In the genomic region with DNA sequence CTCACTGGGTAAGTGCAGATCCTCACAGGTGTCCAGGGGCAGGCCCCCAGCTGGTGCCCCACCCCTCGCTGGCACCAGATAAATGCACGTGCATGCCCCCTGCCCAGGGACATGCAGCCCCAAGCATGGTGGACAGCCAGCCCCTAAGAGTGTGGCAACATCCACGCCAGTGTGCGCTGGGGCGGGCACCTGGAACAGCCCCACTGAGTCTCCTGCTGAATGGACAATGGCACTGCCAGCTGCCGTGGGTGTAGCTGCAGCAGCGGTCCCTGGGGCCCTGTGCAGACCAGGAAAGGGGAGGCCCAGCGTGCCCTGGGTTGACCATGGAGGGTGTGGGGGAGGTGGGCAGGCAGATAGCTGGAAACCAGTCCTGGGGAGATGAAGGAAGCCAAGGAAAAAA, we compare ENCODE assay signal across 31 cellular contexts.
"Had no signal": no experiment of that assay in that cellular context is flagged by ENCODE, and none has a peak within 500 bp of the region (broad histone marks: within the 10 kb centered on the region; RNA-seq: fewer than 3 reads in every experiment).

No MANE protein-coding gene starts in this region.

- ATAC-seq: activated CD4-positive, CD25-positive, alpha-beta regulatory T cell treated with anti-CD3 and anti-CD28 coated beads, Interleukin-2, amount 50 U/mL, for 24 hours; activated CD8-positive, alpha-beta T cell treated with anti-CD3 and anti-CD28 coated beads for 36 hours; activated naive CD8-positive, alpha-beta T cell treated with anti-CD3 and anti-CD28 coated beads, Interleukin-2, amount 50 U/mL, for 24 hours; activated T-cell treated with anti-CD3 and anti-CD28 coated beads, Interleukin-2, amount 50 U/mL, for 4 hours; foreskin keratinocyte; gastrocnemius medialis; heart left ventricle; T-helper 17 cell had no signal

- H3K4me3 ChIP-seq: adrenal gland, ascending aorta, breast epithelium, cardiac muscle cell, coronary artery, dorsolateral prefrontal cortex, esophagus muscularis mucosa, gastrocnemius medialis, heart left ventricle had no signal

- DNase-seq: activated B cell treated with CpG ODN at 0.5 μM for 24 hours; activated CD4-positive, alpha-beta T cell treated with anti-CD3 and anti-CD28 coated beads for 48 hours; activated CD4-positive, alpha-beta T cell treated with anti-CD3 and anti-CD28 coated beads, Interleukin-2, amount 50 U/mL, for 1 hour; activated CD4-positive, alpha-beta T cell treated with anti-CD3 and anti-CD28 coated beads, Interleukin-2, amount 50 U/mL, for 48 hours; activated CD8-positive, alpha-beta memory T cell treated with anti-CD3 and anti-CD28 coated beads for 24 hours; activated CD8-positive, alpha-beta T cell treated with anti-CD3 and anti-CD28 coated beads for 36 hours; activated effector memory CD4-positive, alpha-beta T cell treated with anti-CD3 and anti-CD28 coated beads, Interleukin-2, amount 50 U/mL, for 16 hours; activated naive CD4-positive, alpha-beta T cell treated with anti-CD3 and anti-CD28 coated beads for 36 hours; activated naive CD8-positive, alpha-beta T cell treated with anti-CD3 and anti-CD28 coated beads for 36 hours; activated naive CD8-positive, alpha-beta T cell treated with anti-CD3 and anti-CD28 coated beads, Interleukin-2, amount 50 U/mL, for 24 hours; activated T-cell treated with anti-CD3 and anti-CD28 coated beads, Interleukin-2, amount 50 U/mL, for 4 hours; adrenal gland; amygdala; central memory CD4-positive, alpha-beta T cell; dorsolateral prefrontal cortex; effector memory CD4-positive, alpha-beta T cell; endodermal cell; foreskin keratinocyte; gastrocnemius medialis; glutamatergic neuron; heart left ventricle; T-helper 1 cell; T-helper 17 cell; T1000; WERI-Rb-1 had no signal

- H3K4me1 ChIP-seq: adrenal gland, ascending aorta, breast epithelium, esophagus muscularis mucosa, foreskin keratinocyte, gastrocnemius medialis, heart left ventricle had no signal

- H3K27ac ChIP-seq: adrenal gland, ascending aorta, breast epithelium, cardiac muscle cell, coronary artery, dorsolateral prefrontal cortex, esophagus muscularis mucosa, foreskin keratinocyte, gastrocnemius medialis, heart left ventricle, WERI-Rb-1 had no signal

- H3K27me3 ChIP-seq: adrenal gland, ascending aorta, breast epithelium, cardiac muscle cell, esophagus muscularis mucosa, foreskin keratinocyte, gastrocnemius medialis, heart left ventricle had no signal

- H3K36me3 ChIP-seq: adrenal gland, ascending aorta, breast epithelium, cardiac muscle cell, esophagus muscularis mucosa, gastrocnemius medialis, heart left ventricle, WERI-Rb-1 had no signal

- H3K9me3 ChIP-seq: adrenal gland, ascending aorta, breast epithelium, esophagus muscularis mucosa, gastrocnemius medialis, heart left ventricle had no signal
